In genomic region chr14:102087762-102088011, GRCh38 we compare ENCODE assay signal across 8 cellular contexts. TPM values are rescaled to one million over a fixed set of nuclear protein-coding genes. Genes with fewer than 3 reads are reported as not detected.
DNase-seq lines count a peak whose midpoint lies in the region; ATAC-seq and TF ChIP-seq lines count a peak whose summit lies in the region.

No MANE protein-coding gene starts in this region.

- H3K4me3 ChIP-seq in esophagus squamous epithelium (peak overlapping the region; percentile 65 to 98 (median 88)), prostate gland (peak overlapping the region; percentile 98 to 100)

- no peak for ATAC-seq in GM18907 (IDR thresholded peaks at IDR 0.05; ENCODE audit: unreplicated experiment)
- no peak for ATAC-seq in HG02759 (IDR thresholded peaks at IDR 0.05; ENCODE audit: unreplicated experiment)
- ATAC-seq in sciatic nerve = no peak

- in situ Hi-C loops in GM13977 (cut with MboI; ENCODE audit: low pct_unique_long_range_greater_than_20kb, low sequenced_read_pairs, unreplicated experiment) = no loop called here

- TF ChIP-seq CTCF in RWPE1 (conservative IDR thresholded peaks at IDR 0.05; ENCODE audit: low read depth) = no peak
- TF ChIP-seq CTCF in esophagus squamous epithelium (IDR thresholded peaks at IDR 0.05) = no peak
- TF ChIP-seq CTCF in prostate gland (IDR thresholded peaks at IDR 0.05) = no peak
- no peak for TF ChIP-seq CTCF in GM13977 (IDR thresholded peaks at IDR 0.05; ENCODE audit: extremely low read depth, insufficient read depth, missing control alignments)

- intact Hi-C loops in esophagus squamous epithelium (cut with DNase I) = no loop called here
- intact Hi-C loops in prostate gland (cut with DNase I) = loop anchor here (5.0 kb wide), 4 partner anchors 35 to 325 kb away; partner anchors contain the start of genes DYNC1H1, PPP2R5C and ZNF839
- intact Hi-C loops in sciatic nerve (cut with DNase I) = no loop called here

- H3K9me3 ChIP-seq in esophagus squamous epithelium = no peaks in the 10 kb centered on the region
- no peaks in the 10 kb centered on the region for H3K9me3 ChIP-seq in prostate gland

- H3K27me3 ChIP-seq in esophagus squamous epithelium = no peaks in the 10 kb centered on the region
- H3K27me3 ChIP-seq in prostate gland (replicated peaks; ENCODE audit: insufficient read depth) = no peaks in the 10 kb centered on the region

- H3K4me1 ChIP-seq in esophagus squamous epithelium (peaks cover 18 to 53% (median 26%) of the 10 kb centered on the region in 3 donors), prostate gland (replicated peaks) (peaks cover 5% of the 10 kb centered on the region)

- CTCF ChIA-PET in RWPE1 (lab: Yijun Ruan, JAX) = interaction anchor here (0.6 to 0.8 kb wide), 4 partner anchors 9 to 39 kb away, joined by 3 to 6 read pairs (median 4); no protein-coding TSS in a partner anchor

- H3K36me3 ChIP-seq in esophagus squamous epithelium = peaks cover 15 to 33% (median 18%) of the 10 kb centered on the region in 3 donors
- H3K36me3 ChIP-seq in prostate gland = peaks cover 4 to 14% of the 10 kb centered on the region in 2 donors

- POLR2A ChIA-PET in RWPE1 (lab: Yijun Ruan, JAX; ENCODE audit: low non-redundant PET) = interaction anchor here (0.7 kb wide), 1 partner anchor 10 kb away, joined by 4 read pairs; no protein-coding TSS in a partner anchor

- no peak for TF ChIP-seq POLR2A in esophagus squamous epithelium (IDR thresholded peaks at IDR 0.05)
- no peak for TF ChIP-seq POLR2A in prostate gland (IDR thresholded peaks at IDR 0.05)

- H3K27ac ChIP-seq in RWPE1 (peak overlapping the region; percentile 93), esophagus squamous epithelium (peak overlapping the region; percentile 99 to 100 (median 100)), prostate gland (peak overlapping the region; percentile 99 to 100)

- DNase-seq in GM04503 (ENCODE audit: low read depth) = peak; percentile 6
- DNase-seq in RWPE1 (ENCODE audit: low spot score) = no peak
- DNase-seq in esophagus squamous epithelium (lab: John Stamatoyannopoulos, UW) = no peak
- DNase-seq in prostate gland (ENCODE audit: low spot score) = no peak
- no peak for DNase-seq in GM13977 (ENCODE audit: low spot score)
- no peak for DNase-seq in sciatic nerve (ENCODE audit: low spot score)

- WGBS in esophagus squamous epithelium, 2 donors = 2 to 5% methylated on average over 6 to 9 of the region's 11 CpGs
- WGBS in prostate gland = 2% methylated on average over 11 of the region's 11 CpGs

RNA-seq across cellular contexts. Expression of gene HSP90AA1, which starts 0.8 kb away (rescaled TPM):
- total RNA-seq in esophagus squamous epithelium = 100 to 1,000 TPM; 224 to 950 (median 420) TPM
- 100 to 1,000 TPM; 423 to 540 TPM for total RNA-seq in prostate gland
- 325 TPM for total RNA-seq in sciatic nerve

RNA-seq across cellular contexts. Expression of gene WDR20, which starts 52.0 kb away (rescaled TPM):
- total RNA-seq in esophagus squamous epithelium (10 to 100 TPM; 16.0 to 21.9 (median 19.1) TPM), prostate gland (10 to 100 TPM; 36.6 to 38.6 TPM), sciatic nerve (39.6 TPM)
